Comparison of ENCODE assay signal across 16 cellular contexts in the genomic region with DNA sequence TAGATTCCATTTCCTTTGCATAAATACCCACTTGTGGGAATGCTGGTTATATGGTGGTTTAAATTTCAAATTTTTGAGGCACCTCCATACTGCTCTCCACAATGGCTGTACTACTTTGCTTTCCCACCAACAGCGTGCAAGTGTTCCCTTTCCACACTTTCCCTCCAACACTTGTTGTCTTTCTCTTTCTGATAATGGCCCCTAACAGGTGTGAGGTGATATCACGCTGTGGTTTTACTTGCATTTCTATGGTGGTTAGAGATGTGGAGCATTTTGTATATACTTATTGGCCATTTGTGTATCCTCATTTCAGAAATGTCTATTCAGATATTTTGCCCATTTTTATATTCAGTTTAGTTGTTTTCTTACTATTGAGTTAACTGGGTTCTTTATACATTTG. TPM values are rescaled to one million over a fixed set of nuclear protein-coding genes. Genes with fewer than 3 reads are reported as not detected.
A peak's percentile ranks its signal among the peaks of the same experiment; 100 is the strongest.
DNase-seq lines count a peak whose midpoint lies in the region; TF ChIP-seq lines count a peak whose summit lies in the region.
"Had no signal": no experiment of that assay in that cellular context is flagged by ENCODE, and none has a peak within 500 bp of the region (broad histone marks: within the 10 kb centered on the region; RNA-seq: fewer than 3 reads in every experiment).

No MANE protein-coding gene starts in this region.

- no peak overlapping the region for H3K4me3 ChIP-seq in HEK293 (ENCODE audit: low read depth, low read length)
- H3K4me3 ChIP-seq in SJCRH30 = no peak overlapping the region
- no peak overlapping the region for H3K4me3 ChIP-seq in Peyer's patch
- H3K4me3 ChIP-seq: A549, BLaER1, GM12878 had no signal

- H3K36me3 ChIP-seq in HEK293 (ENCODE audit: control insufficient read depth in 2 of 2, insufficient read depth in 1 of 2, low read length in 2 of 2) (no peaks in the 10 kb centered on the region), SJCRH30 (no peaks in the 10 kb centered on the region), Peyer's patch (no peaks in the 10 kb centered on the region)
- H3K36me3 ChIP-seq: BE2C, BLaER1 had no signal

- DNase-seq in SJCRH30 (peak; percentile 35 to 75), myocyte (ENCODE audit: low read depth) (peak; percentile 13), NCI-H69 (lab: John Stamatoyannopoulos, UW) (no peak), Peyer's patch (no peak)
- DNase-seq: BE2C; C1 segment of cervical spinal cord; CD4-positive, alpha-beta memory T cell; CD4-positive, CD25-positive, alpha-beta regulatory T cell; CD8-positive, alpha-beta memory T cell; COR-L47; DMS79 treated with DMSO at 0.1 percent for 48 hours had no signal

- CTCF ChIA-PET in HEK293 (lab: Yijun Ruan, JAX) = no interaction called here

- H3K9me3 ChIP-seq in HEK293 (ENCODE audit: control insufficient read depth, insufficient read depth, low read depth, low read length) = no peaks in the 10 kb centered on the region
- H3K9me3 ChIP-seq in SJCRH30 (replicated peaks) = peaks cover 3% of the 10 kb centered on the region
- H3K9me3 ChIP-seq in Peyer's patch = no peaks in the 10 kb centered on the region
- H3K9me3 ChIP-seq: A549, BE2C had no signal

- TF ChIP-seq CTCF in HEK293 (tag by site-specific recombination; IDR thresholded peaks at IDR 0.05) = no peak
- no peak for TF ChIP-seq CTCF in Peyer's patch (IDR thresholded peaks at IDR 0.05)

- no peaks in the 10 kb centered on the region for H3K27me3 ChIP-seq in SJCRH30
- no peaks in the 10 kb centered on the region for H3K27me3 ChIP-seq in Peyer's patch
- H3K27me3 ChIP-seq: BE2C, BLaER1 had no signal

- H3K27ac ChIP-seq in HEK293 (ENCODE audit: extremely low read depth, low read depth, low read length) = no peak overlapping the region
- no peak overlapping the region for H3K27ac ChIP-seq in SJCRH30
- H3K27ac ChIP-seq in Peyer's patch = no peak overlapping the region
- H3K27ac ChIP-seq: 22Rv1, A549, BLaER1 had no signal

- POLR2A ChIA-PET in HEK293 (lab: Yijun Ruan, JAX) = no interaction called here

- H3K4me1 ChIP-seq in HEK293 (ENCODE audit: control insufficient read depth, insufficient read depth, low read length) = no peaks in the 10 kb centered on the region
- peaks cover 13% of the 10 kb centered on the region; the same call in 1 of the 2 replicates for H3K4me1 ChIP-seq in SJCRH30
- H3K4me1 ChIP-seq in Peyer's patch = no peaks in the 10 kb centered on the region
- H3K4me1 ChIP-seq: A549, BE2C, BLaER1 had no signal

- no peak for TF ChIP-seq POLR2A in Peyer's patch (IDR thresholded peaks at IDR 0.05)

TF ChIP-seq in HEK293, 187 proteins besides CTCF, POLR2A, EP300 and RAD21:
- TF ChIP-seq SCRT2 (tag by site-specific recombination; IDR thresholded peaks at IDR 0.05) (0 out of 2 replicates have a peak, but pooled peaks have one; percentile 29), ZNF596 (tag by site-specific recombination; IDR thresholded peaks at IDR 0.05) (no peak)
TF ChIP-seq in HEK293: peak in this region for 1.

RNA-seq across cellular contexts. Expression of a gene that starts 34.6 kb away (rescaled TPM):
- 31.1 and 32.2 TPM in 2 replicates for total RNA-seq in SJCRH30 (2014; rRNA removed; shearing (Covaris generic))
- 142 and 156 TPM in 2 replicates for total RNA-seq in myocyte
- 157 TPM for polyA plus RNA-seq in myocyte (2012)
- 10 to 100 TPM; 14.3 to 23.5 (median 19.6) TPM for total RNA-seq in Peyer's patch

Comparison
In these comparisons a context has a peak if more than half of its experiments do, and no peak if none do; other contexts are left out.
1. DNase-seq: peak in SJCRH30 (2 of 2) and myocyte (single experiment); none in NCI-H69 (single experiment) and Peyer's patch (0 of 3).